Comparison of ENCODE assay signal across 8 cellular contexts in the genomic region with DNA sequence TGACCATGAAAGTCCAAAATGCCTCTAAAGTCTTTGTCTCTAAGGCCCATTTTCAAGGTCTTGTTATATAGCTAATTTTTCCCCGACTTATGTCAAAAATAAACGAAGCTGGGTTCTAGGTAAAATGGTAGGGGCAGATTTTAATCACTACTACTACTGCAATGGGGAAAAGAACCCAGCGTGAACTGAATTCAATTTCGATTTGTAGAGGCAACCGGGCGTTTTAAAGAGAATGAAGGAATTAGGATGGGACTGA. TPM values are rescaled to one million over a fixed set of nuclear protein-coding genes. Genes with fewer than 3 reads are reported as not detected.
DNase-seq lines count a peak whose midpoint lies in the region; ATAC-seq and TF ChIP-seq lines count a peak whose summit lies in the region.

No MANE protein-coding gene starts in this region.

- no peaks in the 10 kb centered on the region for H3K36me3 Mint-ChIP-seq in naive thymus-derived CD8-positive, alpha-beta T cell

- no peaks in the 10 kb centered on the region for H3K9me3 ChIP-seq in MG63

- H3K27ac ChIP-seq in dorsolateral prefrontal cortex, result peak overlapping the region in 58 of 59 donors; percentile 90 to 100 (median 100)

- H3K4me3 ChIP-seq in AG10803 (ENCODE audit: low read length) (peak overlapping the region; percentile 96), MG63 (peak overlapping the region; percentile 95), dorsolateral prefrontal cortex (peak overlapping the region; percentile 57 to 100 (median 87))

- H3K9me3 Mint-ChIP-seq in naive thymus-derived CD8-positive, alpha-beta T cell, result no peaks in the 10 kb centered on the region

- H3K4me3 Mint-ChIP-seq in naive thymus-derived CD8-positive, alpha-beta T cell, result peak overlapping the region; percentile 96 to 99 (median 98)

- intact Hi-C loops in dorsolateral prefrontal cortex (cut with DNase I), result loop anchor here (5.0 kb wide), 4 partner anchors 150 to 315 kb away; partner anchors contain the start of genes CHML (in 2 of the 2), KMO (in 2 of the 2), MAP1LC3C (in 2 of the 2) and OPN3 (in 2 of the 2)

- no peak for ATAC-seq in naive thymus-derived CD8-positive, alpha-beta T cell
- no peak for ATAC-seq in GM19035 (IDR thresholded peaks at IDR 0.05; ENCODE audit: unreplicated experiment)

- no peak for TF ChIP-seq CTCF in AG10803 (conservative IDR thresholded peaks at IDR 0.05; ENCODE audit: low read length)
- TF ChIP-seq CTCF in dorsolateral prefrontal cortex (IDR thresholded peaks at IDR 0.05 in 54 of 56, conservative IDR thresholded peaks at IDR 0.05 in 2 of 56; ENCODE audit: low read depth in 1 of 56, partially characterized antibody in 56 of 56), result no peak

- POLR2A ChIA-PET in naive thymus-derived CD8-positive, alpha-beta T cell (lab: Charles Lee), result interaction anchor here (1.0 to 1.5 kb wide), 2 partner anchors 220 to 1408 kb away, joined by 3 to 4 read pairs; partner anchors contain the start of gene SDCCAG8

- DNase-seq in AG10803 (ENCODE audit: low read depth) (no peak), MG63 (no peak), dorsolateral prefrontal cortex (no peak), foreskin melanocyte (no peak), A172 (ENCODE audit: low spot score) (no peak)
- no peak for DNase-seq in naive thymus-derived CD8-positive, alpha-beta T cell
- DNase-seq in stimulated activated naive CD4-positive, alpha-beta T cell (lab: John Stamatoyannopoulos, UW), result no peak

- H3K27me3 Mint-ChIP-seq in naive thymus-derived CD8-positive, alpha-beta T cell, result peaks cover 0 to 7% (median 1%) of the 10 kb centered on the region in 5 donors

- peak overlapping the region; percentile 95 to 100 (median 99) for H3K27ac Mint-ChIP-seq in naive thymus-derived CD8-positive, alpha-beta T cell

- peaks cover 31% of the 10 kb centered on the region for H3K36me3 ChIP-seq in MG63

- H3K27me3 ChIP-seq in MG63 (no peaks in the 10 kb centered on the region), dorsolateral prefrontal cortex (no peaks in the 10 kb centered on the region)

- H3K4me1 Mint-ChIP-seq in naive thymus-derived CD8-positive, alpha-beta T cell, result peaks cover 6 to 18% (median 17%) of the 10 kb centered on the region in 4 donors

RNA-seq across cellular contexts. Expression of gene EXO1, which starts 0.5 kb away (rescaled TPM):
- 28.5 and 40.7 TPM in 2 replicates for total RNA-seq in MG63 (2014; rRNA removed; shearing (Covaris generic); ENCODE audit: low replicate concordance)
- total RNA-seq in dorsolateral prefrontal cortex, result 1 to 10 TPM in 79 of 120 experiments, under 1 TPM in 39, not detected in 2; 0.18 to 4.7 (median 1.2) TPM
- under 1 TPM in 1 of 2 experiments, not detected in 1; 0.62 TPM for total RNA-seq in naive thymus-derived CD8-positive, alpha-beta T cell
- polyA plus RNA-seq in naive thymus-derived CD8-positive, alpha-beta T cell, result under 1 TPM in 1 of 3 donors, not detected in 2; 0.42 TPM
- total RNA-seq in A172 (2014; rRNA removed; shearing (Covaris generic)), result 56.1 and 71.4 TPM in 2 replicates
